In genomic region chr22:42270512-42271190, GRCh38 we compare ENCODE assay signal across 8 cellular contexts. TPM values are rescaled to one million over a fixed set of nuclear protein-coding genes. Genes with fewer than 3 reads are reported as not detected.
A peak's percentile ranks its signal among the peaks of the same experiment; 100 is the strongest.
DNase-seq lines count a peak whose midpoint lies in the region; TF ChIP-seq lines count a peak whose summit lies in the region.

TSS of gene TCF20 (minus strand) at chr22:42270653. CDS start at chr22:42215305, 55,348 bp downstream.

- H3K36me3 ChIP-seq in GM06990 (ENCODE audit: control insufficient read depth, insufficient read depth, low read length) = no peaks in the 10 kb centered on the region
- H3K36me3 ChIP-seq in HAP-1 (replicated peaks) = no peaks in the 10 kb centered on the region; the same call in 1 of the 2 replicates
- H3K36me3 ChIP-seq in right atrium auricular region = no peaks in the 10 kb centered on the region
- H3K36me3 ChIP-seq in urinary bladder (ENCODE audit: insufficient read depth) = no peaks in the 10 kb centered on the region

- in situ Hi-C loops in HAP-1 (cut with MboI; ENCODE audit: low sequenced_read_pairs) = no loop called here

- H3K4me1 ChIP-seq in HAP-1 (peaks cover 10% of the 10 kb centered on the region), right atrium auricular region (peaks cover 0 to 19% of the 10 kb centered on the region in 2 donors), urinary bladder (ENCODE audit: insufficient read depth) (peaks cover 2% of the 10 kb centered on the region)

- WGBS in urinary bladder = 5% methylated on average over 90 of the region's 90 CpGs

- H3K27ac ChIP-seq in right atrium auricular region (peak within 1 kb of the TSS; percentile 79 to 84), urinary bladder (ENCODE audit: low read depth) (peak within 1 kb of the TSS; percentile 90)

- no peaks in the 10 kb centered on the region for H3K27me3 ChIP-seq in GM06990 (replicated peaks; ENCODE audit: control insufficient read depth, insufficient read depth, low read length)
- no peaks in the 10 kb centered on the region for H3K27me3 ChIP-seq in HAP-1 (ENCODE audit: low read depth)
- H3K27me3 ChIP-seq in right atrium auricular region = no peaks in the 10 kb centered on the region

- DNase-seq in GM06990 (ENCODE audit: extremely low read depth, insufficient read length) (peak; percentile 82), HAP-1 (ENCODE audit: low spot score in 2 of 2) (peak; percentile 64 to 85), MV-4-11 (lab: John Stamatoyannopoulos, UW) (peak; percentile 40), T-helper 2 cell (peak; percentile 61 to 88 (median 70)), amygdala (lab: John Stamatoyannopoulos, UW) (peak in 46 of 56 donors; percentile 19 to 80 (median 58)), right atrium auricular region (ENCODE audit: low spot score) (peak; percentile 69), pulmonary artery endothelial cell (ENCODE audit: low read depth, low spot score) (peak; percentile 29)

- H3K4me3 ChIP-seq in GM06990 (replicated peaks; ENCODE audit: low read depth, low read length) = peak within 1 kb of the TSS; percentile 91
- H3K4me3 ChIP-seq in HAP-1 = peak within 1 kb of the TSS; percentile 91
- H3K4me3 ChIP-seq in right atrium auricular region = peak within 1 kb of the TSS; percentile 91 to 99
- H3K4me3 ChIP-seq in urinary bladder (ENCODE audit: low read depth, low read length) = peak within 1 kb of the TSS; percentile 99

- TF ChIP-seq CTCF in GM06990 (IDR thresholded peaks at IDR 0.05; ENCODE audit: insufficient read depth, low read length, poor library complexity, severe bottlenecking) (no peak), right atrium auricular region (IDR thresholded peaks at IDR 0.05) (no peak)

- H3K9me3 ChIP-seq in HAP-1 = no peaks in the 10 kb centered on the region
- no peaks in the 10 kb centered on the region for H3K9me3 ChIP-seq in right atrium auricular region

RNA-seq across cellular contexts. Expression of gene TCF20, which starts in this region (rescaled TPM):
- 10 to 100 TPM; 13.6 to 15.5 TPM for total RNA-seq in right atrium auricular region
- total RNA-seq in pulmonary artery endothelial cell = 21.9 and 23.3 TPM in 2 replicates
- total RNA-seq in urinary bladder = 19.5 TPM
- polyA plus RNA-seq in urinary bladder = 14.0 TPM

Comparison
In these comparisons a context has a peak if more than half of its experiments do, and no peak if none do; other contexts are left out.
1. Peak in every context shown above with its lines: DNase-seq, H3K4me3 ChIP-seq and H3K27ac ChIP-seq.
2. DNase-seq: peak in every context shown above with its lines; median percentile 82 in GM06990; 74 in HAP-1; 70 in T-helper 2 cell; 69 in right atrium auricular region; 58 in amygdala; 40 in MV-4-11; 29 in pulmonary artery endothelial cell.